Comparison of ENCODE assay signal across 1 cellular context in genomic region chr3:38120690-38121450, GRCh38.
TF ChIP-seq lines count a peak whose summit lies in the region.

No MANE protein-coding gene starts in this region.

TF ChIP-seq in IMR-90, 13 proteins besides CTCF, POLR2A, EP300 and RAD21:
- TF ChIP-seq MAFK (IDR thresholded peaks at IDR 0.05; ENCODE audit: low read depth, low read length) (no peak), RCOR1 (IDR thresholded peaks at IDR 0.05; ENCODE audit: insufficient replicate concordance, low read length) (no peak), RFX5 (IDR thresholded peaks at IDR 0.05; ENCODE audit: low read depth, low read length) (no peak), USF2 (IDR thresholded peaks at IDR 0.05; ENCODE audit: low read depth, low read length) (no peak), CHD1 (IDR thresholded peaks at IDR 0.05; ENCODE audit: low read depth, low read length) (no peak), ELK1 (IDR thresholded peaks at IDR 0.05; ENCODE audit: borderline replicate concordance, low read depth, low read length) (no peak), MAZ (IDR thresholded peaks at IDR 0.05; ENCODE audit: borderline replicate concordance, low read depth, low read length) (no peak), NFE2L2 (IDR thresholded peaks at IDR 0.05; ENCODE audit: low read depth, low read length) (no peak), CEBPB (IDR thresholded peaks at IDR 0.05; ENCODE audit: low read depth, low read length) (no peak), FOS (IDR thresholded peaks at IDR 0.05; ENCODE audit: low read depth, low read length) (no peak), MXI1 (IDR thresholded peaks at IDR 0.05; ENCODE audit: borderline replicate concordance, low read depth, low read length) (no peak), SMC3 (IDR thresholded peaks at IDR 0.05; ENCODE audit: low read depth, low read length) (no peak), BHLHE40 (IDR thresholded peaks at IDR 0.05; ENCODE audit: low read depth, low read length) (no peak)
TF ChIP-seq in IMR-90: peak in this region for 0.
